ENCODE assay signal across 16 cellular contexts in genomic region chr17:63760771-63761539, GRCh38. TPM values are rescaled to one million over a fixed set of nuclear protein-coding genes. Genes with fewer than 3 reads are reported as not detected.
DNase-seq lines count a peak whose midpoint lies in the region; ATAC-seq, FAIRE-seq and TF ChIP-seq lines count a peak whose summit lies in the region.
"Had no signal": no experiment of that assay in that cellular context is flagged by ENCODE, and none has a peak within 500 bp of the region (broad histone marks: within the 10 kb centered on the region; RNA-seq: fewer than 3 reads in every experiment).

No MANE protein-coding gene starts in this region.

- H2AFZ ChIP-seq in K562 (ENCODE audit: low read depth, low read length) (no peak overlapping the region), neuronal stem cell (ENCODE audit: low read length) (no peak overlapping the region)

- BruUV-seq in K562 (replicated peaks; lab: Mats Ljungman, UMichigan), result no TSS peak

- no peak overlapping the region for H2BK12ac ChIP-seq in neuronal stem cell (ENCODE audit: low read length)

- no peak for TF ChIP-seq POLR2A in K562 (conservative IDR thresholded peaks at IDR 0.05)

- DNase-seq in activated T-cell treated with anti-CD3 and anti-CD28 coated beads for 48 hours (ENCODE audit: low read depth) (peak; percentile 21), MV-4-11 (lab: John Stamatoyannopoulos, UW) (peak; percentile 68), K562 (ENCODE audit: extremely low read depth in 1 of 4, low spot score in 3 of 4) (no peak), NCI-H82 treated with DMSO at 0.1 percent for 48 hours (lab: John Stamatoyannopoulos, UW; ENCODE audit: unreplicated experiment) (no peak), HuH-7.5 (ENCODE audit: low spot score) (no peak), neuronal stem cell (ENCODE audit: low spot score) (no peak)
- no peak for DNase-seq in activated T-cell treated with anti-CD3 and anti-CD28 coated beads, Interleukin-2, amount 50 U/mL, for 1 hour
- DNase-seq in stimulated activated naive CD8-positive, alpha-beta T cell treated with anti-CD3 and anti-CD28 coated beads, Interleukin-15, Interleukin-2, amounts not matched to agents 100 U/mL and 50 U/mL, for 24 hours, result peak; percentile 44
- DNase-seq: amniotic stem cell; naive thymus-derived CD8-positive, alpha-beta T cell; NCI-H187 treated with DMSO at 0.1 percent for 48 hours; NCI-H524 treated with DMSO at 0.1 percent for 48 hours had no signal

- in situ Hi-C loops in K562 (cut with MboI), result no loop called here

- H4K91ac ChIP-seq in neuronal stem cell (ENCODE audit: low read depth, low read length, poor library complexity), result no peak overlapping the region

- no peaks in the 10 kb centered on the region for H3K79me1 ChIP-seq in neuronal stem cell (ENCODE audit: low read depth, low read length)

- H4K20me1 ChIP-seq in K562 (replicated peaks; ENCODE audit: control insufficient read depth, insufficient read depth, low read length), result 0 out of 2 replicates have a peak, but pooled peaks cover 3% of the 10 kb centered on the region

- no peak for ATAC-seq in K562
- peak; percentile 86 for ATAC-seq in stimulated activated naive CD8-positive, alpha-beta T cell treated with anti-CD3 and anti-CD28 coated beads, Interleukin-15, Interleukin-2, amounts not matched to agents 100 U/mL and 50 U/mL, for 24 hours
- ATAC-seq: left lobe of liver; naive thymus-derived CD8-positive, alpha-beta T cell had no signal

- no peak for TF ChIP-seq RAD21 in K562 (CRISPR knock-in tag; conservative IDR thresholded peaks at IDR 0.05 in 1 of 2, IDR thresholded peaks at IDR 0.05 in 1 of 2)

- H4K8ac ChIP-seq in neuronal stem cell (ENCODE audit: low read depth, low read length), result no peak overlapping the region

- no peak overlapping the region for H2BK15ac ChIP-seq in neuronal stem cell (ENCODE audit: low read length)

- H3K9ac ChIP-seq in K562 (ENCODE audit: insufficient read depth in 1 of 2, low read depth in 2 of 2, low read length in 2 of 2) (no peak overlapping the region), neuronal stem cell (ENCODE audit: low read depth, low read length, poor library complexity) (no peak overlapping the region)

- peaks cover 26% of the 10 kb centered on the region for H3K79me2 ChIP-seq in K562 (ENCODE audit: control insufficient read depth, insufficient read depth, low read length)

- no peak overlapping the region for H3K18ac ChIP-seq in neuronal stem cell (ENCODE audit: low read length)

- no peak overlapping the region for H3K4me2 ChIP-seq in K562 (ENCODE audit: insufficient read depth, low read length)
- H3K4me2 ChIP-seq in neuronal stem cell (ENCODE audit: insufficient read depth, low read length, poor library complexity, severe bottlenecking), result no peak overlapping the region

- H3K36me3 ChIP-seq in K562 (ENCODE audit: control insufficient read depth, insufficient read depth, low read length) (peaks cover 91% of the 10 kb centered on the region), neuronal stem cell (replicated peaks in 1 of 2; ENCODE audit: control insufficient read depth in 2 of 2, insufficient read depth in 2 of 2, low read length in 2 of 2) (peaks cover 31 to 90% of the 10 kb centered on the region in 2 donors)

- 87% methylated on average over 8 of the region's 10 CpGs for WGBS in K562 (ENCODE audit: insufficient coverage, low coverage, missing lambda C conversion rate)
- WGBS in neuronal stem cell (ENCODE audit: extremely low coverage in 2 of 2, insufficient read length in 2 of 2, insufficient replicate concordance in 1 of 2), 2 donors, result no CpG with 5 or more reads among the region's 10 CpGs

- no peak overlapping the region for H3K14ac ChIP-seq in neuronal stem cell (ENCODE audit: low read length)

- H3K9me3 ChIP-seq in K562 (replicated peaks; ENCODE audit: control insufficient read depth, insufficient read depth, low read depth, low read length) (no peaks in the 10 kb centered on the region), neuronal stem cell (replicated peaks in 1 of 2; ENCODE audit: control insufficient read depth in 2 of 2, insufficient read depth in 1 of 2, low read depth in 1 of 2, low read length in 2 of 2) (no peaks in the 10 kb centered on the region)
- H3K9me3 ChIP-seq: prostate gland had no signal

- H2BK5ac ChIP-seq in neuronal stem cell (ENCODE audit: low read length), result no peak overlapping the region

- no peak for TF ChIP-seq EP300 in K562 (IDR thresholded peaks at IDR 0.05; ENCODE audit: low read length)

- no peak overlapping the region for H3K4me3 ChIP-seq in K562
- H3K4me3 ChIP-seq in neuronal stem cell (ENCODE audit: low read length in 2 of 2), result no peak overlapping the region
- H3K4me3 ChIP-seq: prostate gland, SK-N-MC had no signal

- intact Hi-C loops in K562 (cut with micrococcal nuclease), result no loop called here

- CTCF ChIA-PET in K562 (lab: Yijun Ruan, JAX; ENCODE audit: low intra/inter-chr PET ratio), result no interaction called here

- H2AK5ac ChIP-seq in neuronal stem cell (ENCODE audit: low read depth, low read length), result no peak overlapping the region

- POLR2A ChIA-PET in K562 (lab: Yijun Ruan, JAX), result interaction anchor here (0.8 to 3.4 kb wide), 3 partner anchors 11 to 18 kb away, joined by 3 to 23 read pairs (median 15); partner anchors contain the start of genes CCDC47 and DDX42

- FAIRE-seq in K562 (lab: Jason Lieb, UNC), result no peak
- FAIRE-seq: GM18507 had no signal

- no peak for TF ChIP-seq CTCF in K562 (IDR thresholded peaks at IDR 0.05 in 2 of 3, conservative IDR thresholded peaks at IDR 0.05 in 1 of 3; ENCODE audit: insufficient read depth in 2 of 3, low read depth in 1 of 3, low read length in 3 of 3)

- H3K27me3 ChIP-seq in K562 (ENCODE audit: control insufficient read depth in 2 of 2, insufficient read depth in 2 of 2, low read length in 2 of 2), result no peaks in the 10 kb centered on the region
- no peaks in the 10 kb centered on the region for H3K27me3 ChIP-seq in neuronal stem cell (ENCODE audit: control insufficient read depth in 3 of 3, insufficient read depth in 3 of 3, low read depth in 1 of 3, low read length in 3 of 3)

- H3K4me1 ChIP-seq in K562 (replicated peaks in 1 of 2; ENCODE audit: control insufficient read depth in 2 of 2, insufficient read depth in 2 of 2, low read length in 2 of 2), result no peaks in the 10 kb centered on the region
- H3K4me1 ChIP-seq in neuronal stem cell (ENCODE audit: control insufficient read depth in 2 of 2, insufficient read depth in 1 of 2, low read depth in 1 of 2, low read length in 2 of 2), result no peaks in the 10 kb centered on the region
- H3K4me1 ChIP-seq: prostate gland had no signal

- no peak overlapping the region for H3K23ac ChIP-seq in neuronal stem cell (ENCODE audit: low read depth, low read length, poor library complexity)

- H3K4ac ChIP-seq in neuronal stem cell (ENCODE audit: low read length), result no peak overlapping the region

- H3K27ac ChIP-seq in K562 (ENCODE audit: extremely low read depth, low read depth, low read length) (no peak overlapping the region), neuronal stem cell (replicated peaks; ENCODE audit: low read length) (no peak overlapping the region)
- H3K27ac ChIP-seq: prostate gland had no signal

- no peaks in the 10 kb centered on the region for H3K9me1 ChIP-seq in K562 (ENCODE audit: control insufficient read depth, insufficient read depth, low read length)

- H2BK120ac ChIP-seq in neuronal stem cell (ENCODE audit: low read depth, low read length), result no peak overlapping the region

RNA-seq across cellular contexts. Expression of gene CCDC47, which starts 12.4 kb away (rescaled TPM):
- total RNA-seq in K562 (2011; cell fraction: chromatin; rRNA removed; ENCODE audit: low replicate concordance), result 103 and 222 TPM in 2 replicates
- 69.7 and 88.4 TPM in 2 replicates for total RNA-seq in K562 (2011; cell fraction: nucleolus; rRNA removed)
- total RNA-seq in K562 (2011; cell fraction: nucleoplasm; rRNA removed), result 122 and 142 TPM in 2 replicates
- 97.4 and 106 TPM in 2 replicates for total RNA-seq in K562 (2014; rRNA removed)
- 135 and 153 TPM in 2 replicates for total RNA-seq in K562 (2014; rRNA removed; fragmentation: Illumina TruSeq; extraction: Trizol)
- 135 and 138 TPM in 2 replicates for total RNA-seq in K562 (2015; rRNA removed; fragmentation: Illumina TruSeq; extraction: Trizol)
- 104 and 118 TPM in 2 replicates for total RNA-seq in K562 (2021)
- polyA plus RNA-seq in K562 (2011; rRNA removed), result 91.4 and 138 TPM in 2 replicates
- 24.9 and 47.4 TPM in 2 replicates for polyA plus RNA-seq in K562 (2011; cell fraction: cytosol; rRNA removed)
- 27.4 and 34.6 TPM in 2 replicates for polyA plus RNA-seq in K562 (2011; cell fraction: nucleus; rRNA removed)
- 76.4 and 96.4 TPM in 2 replicates for polyA plus RNA-seq in K562 (2012)
- 142 and 162 TPM in 2 replicates for polyA plus RNA-seq in K562 (2014; fragmentation: Illumina TruSeq; extraction: Trizol)
- polyA plus RNA-seq in K562 (2014; fragmentation: Nextera tagmentation; extraction: Ambion mirVana), result 10 to 100 TPM; 15.5 to 20.5 TPM
- 122 and 125 TPM in 2 replicates for polyA plus RNA-seq in K562 (2014; rRNA removed)
- 174 and 206 TPM in 2 replicates for polyA minus RNA-seq in K562 (2011; rRNA and poly(A)+ RNA removed)
- polyA minus RNA-seq in K562 (2011; cell fraction: cytosol; rRNA and poly(A)+ RNA removed), result 41.3 and 67.3 TPM in 2 replicates
- 19.8 and 35.3 TPM in 2 replicates for polyA minus RNA-seq in K562 (2011; cell fraction: nucleus; rRNA and poly(A)+ RNA removed)
- 32.9 TPM for polyA plus RNA-seq in neuronal stem cell (2013, experiment 1 of 2)
- 32.2 TPM for polyA plus RNA-seq in neuronal stem cell (2013, experiment 2 of 2)

RNA-seq across cellular contexts. Expression of gene DDX42, which starts 13.0 kb away (rescaled TPM):
- total RNA-seq in K562 (2011; cell fraction: chromatin; rRNA removed; ENCODE audit: low replicate concordance), result 286 and 625 TPM in 2 replicates
- total RNA-seq in K562 (2011; cell fraction: nucleolus; rRNA removed), result 95.6 and 105 TPM in 2 replicates
- total RNA-seq in K562 (2011; cell fraction: nucleoplasm; rRNA removed), result 194 and 282 TPM in 2 replicates
- total RNA-seq in K562 (2014; rRNA removed), result 54.0 and 65.1 TPM in 2 replicates
- total RNA-seq in K562 (2014; rRNA removed; fragmentation: Illumina TruSeq; extraction: Trizol), result 74.6 and 82.9 TPM in 2 replicates
- total RNA-seq in K562 (2015; rRNA removed; fragmentation: Illumina TruSeq; extraction: Trizol), result 80.9 and 87.6 TPM in 2 replicates
- 92.0 and 93.7 TPM in 2 replicates for total RNA-seq in K562 (2021)
- 121 and 149 TPM in 2 replicates for polyA plus RNA-seq in K562 (2011; rRNA removed)
- polyA plus RNA-seq in K562 (2011; cell fraction: cytosol; rRNA removed), result 26.3 and 46.1 TPM in 2 replicates
- 277 and 361 TPM in 2 replicates for polyA plus RNA-seq in K562 (2011; cell fraction: nucleus; rRNA removed)
- 76.8 and 90.5 TPM in 2 replicates for polyA plus RNA-seq in K562 (2012)
- 128 and 133 TPM in 2 replicates for polyA plus RNA-seq in K562 (2014; fragmentation: Illumina TruSeq; extraction: Trizol)
- 10 to 100 TPM; 16.5 to 28.4 TPM for polyA plus RNA-seq in K562 (2014; fragmentation: Nextera tagmentation; extraction: Ambion mirVana)
- 110 and 127 TPM in 2 replicates for polyA plus RNA-seq in K562 (2014; rRNA removed)
- 144 and 149 TPM in 2 replicates for polyA minus RNA-seq in K562 (2011; rRNA and poly(A)+ RNA removed)
- 49.8 and 56.9 TPM in 2 replicates for polyA minus RNA-seq in K562 (2011; cell fraction: cytosol; rRNA and poly(A)+ RNA removed)
- polyA minus RNA-seq in K562 (2011; cell fraction: nucleus; rRNA and poly(A)+ RNA removed), result 82.4 and 167 TPM in 2 replicates
- 57.5 TPM for polyA plus RNA-seq in neuronal stem cell (2013, experiment 1 of 2)
- polyA plus RNA-seq in neuronal stem cell (2013, experiment 2 of 2), result 61.0 TPM

RNA-seq across cellular contexts. Expression of gene STRADA, which starts 19.4 kb away (rescaled TPM):
- 114 and 163 TPM in 2 replicates for total RNA-seq in K562 (2011; cell fraction: chromatin; rRNA removed; ENCODE audit: low replicate concordance)
- 45.9 and 52.5 TPM in 2 replicates for total RNA-seq in K562 (2011; cell fraction: nucleolus; rRNA removed)
- 91.0 and 162 TPM in 2 replicates for total RNA-seq in K562 (2011; cell fraction: nucleoplasm; rRNA removed)
- 10.6 and 12.9 TPM in 2 replicates for total RNA-seq in K562 (2014; rRNA removed)
- total RNA-seq in K562 (2014; rRNA removed; fragmentation: Illumina TruSeq; extraction: Trizol), result 19.4 and 21.5 TPM in 2 replicates
- 18.7 and 20.5 TPM in 2 replicates for total RNA-seq in K562 (2015; rRNA removed; fragmentation: Illumina TruSeq; extraction: Trizol)
- total RNA-seq in K562 (2021), result 21.2 and 22.5 TPM in 2 replicates
- 33.0 and 46.3 TPM in 2 replicates for polyA plus RNA-seq in K562 (2011; rRNA removed)
- polyA plus RNA-seq in K562 (2011; cell fraction: cytosol; rRNA removed), result 24.1 and 25.3 TPM in 2 replicates
- 88.9 and 93.8 TPM in 2 replicates for polyA plus RNA-seq in K562 (2011; cell fraction: nucleus; rRNA removed)
- polyA plus RNA-seq in K562 (2012), result 26.8 and 31.1 TPM in 2 replicates
- 28.9 and 30.4 TPM in 2 replicates for polyA plus RNA-seq in K562 (2014; fragmentation: Illumina TruSeq; extraction: Trizol)
- 10 to 100 TPM in 1 of 2 experiments, 1 to 10 TPM in 1; 6.6 to 12.5 TPM for polyA plus RNA-seq in K562 (2014; fragmentation: Nextera tagmentation; extraction: Ambion mirVana)
- 19.6 and 20.2 TPM in 2 replicates for polyA plus RNA-seq in K562 (2014; rRNA removed)
- 36.9 and 43.2 TPM in 2 replicates for polyA minus RNA-seq in K562 (2011; rRNA and poly(A)+ RNA removed)
- 8.1 and 13.3 TPM in 2 replicates for polyA minus RNA-seq in K562 (2011; cell fraction: cytosol; rRNA and poly(A)+ RNA removed)
- 21.5 and 34.3 TPM in 2 replicates for polyA minus RNA-seq in K562 (2011; cell fraction: nucleus; rRNA and poly(A)+ RNA removed)
- 31.4 TPM for polyA plus RNA-seq in neuronal stem cell (2013, experiment 1 of 2)
- polyA plus RNA-seq in neuronal stem cell (2013, experiment 2 of 2), result 29.7 TPM

Comparison
In these comparisons a context has a peak if more than half of its experiments do, and no peak if none do; other contexts are left out.
1. DNase-seq: peak in activated T-cell treated with anti-CD3 and anti-CD28 coated beads for 48 hours (single experiment), MV-4-11 (single experiment) and stimulated activated naive CD8-positive, alpha-beta T cell treated with anti-CD3 and anti-CD28 coated beads, Interleukin-15, Interleukin-2, amounts not matched to agents 100 U/mL and 50 U/mL, for 24 hours (single experiment); none in activated T-cell treated with anti-CD3 and anti-CD28 coated beads, Interleukin-2, amount 50 U/mL, for 1 hour (single experiment), K562 (0 of 4), NCI-H82 treated with DMSO at 0.1 percent for 48 hours (single experiment), HuH-7.5 (single experiment) and neuronal stem cell (single experiment).